In genomic region chr20:3729378-3729777, GRCh38 we compare ENCODE assay signal across 22 cellular contexts. TPM values are rescaled to one million over a fixed set of nuclear protein-coding genes. Genes with fewer than 3 reads are reported as not detected.
"Had no signal": no experiment of that assay in that cellular context is flagged by ENCODE, and none has a peak within 500 bp of the region (broad histone marks: within the 10 kb centered on the region; RNA-seq: fewer than 3 reads in every experiment).

No MANE protein-coding gene starts in this region.

- H3K4me3 ChIP-seq: adrenal gland, left lung, transverse colon had no signal

- FAIRE-seq: astrocyte had no signal

- H3K9me3 ChIP-seq: adrenal gland, left lung, transverse colon had no signal

- H3K27ac ChIP-seq: adrenal gland, left lung, transverse colon had no signal

- DNase-seq: activated CD4-positive, alpha-beta T cell treated with anti-CD3 and anti-CD28 coated beads for 36 hours; activated CD4-positive, alpha-beta T cell treated with anti-CD3 and anti-CD28 coated beads, Interleukin-2, amount 50 U/mL, for 48 hours; activated gamma-delta T cell; adrenal gland; effector memory CD8-positive, alpha-beta T cell; hippocampal formation; islet precursor cell; left lung; mammary epithelial cell; midbrain; occipital lobe; stimulated activated CD4-positive, alpha-beta T cell treated with anti-CD3 and anti-CD28 coated beads, Interleukin-2, amount 100 ng/mL, for 24 hours; stimulated activated naive CD4-positive, alpha-beta T cell treated with Interleukin-2 at 50 U/mL for 16 hours; substantia nigra; T-cell; transverse colon had no signal

- H3K4me1 ChIP-seq: adrenal gland had no signal

- H3K36me3 ChIP-seq: adrenal gland, left lung, transverse colon had no signal

RNA-seq across cellular contexts. Expression of gene HSPA12B, which starts 3.1 kb away (rescaled TPM):
- total RNA-seq: activated CD4-positive, alpha-beta T cell treated with anti-CD3 and anti-CD28 coated beads for 36 hours; activated naive CD4-positive, alpha-beta T cell treated with anti-CD3 and anti-CD28 coated beads, Interleukin-2, amount 50 U/mL, for 72 hours; astrocyte; fibroblast of villous mesenchyme; mammary epithelial cell had no signal
- polyA plus RNA-seq: mammary epithelial cell had no signal

RNA-seq across cellular contexts. Expression of gene SIGLEC1, which starts 17.0 kb away (rescaled TPM):
- total RNA-seq: activated CD4-positive, alpha-beta T cell treated with anti-CD3 and anti-CD28 coated beads for 36 hours; astrocyte; dermis microvascular lymphatic vessel endothelial cell; fibroblast of villous mesenchyme; mammary epithelial cell had no signal
- polyA plus RNA-seq: mammary epithelial cell had no signal

RNA-seq across cellular contexts. Expression of gene ADAM33, which starts 47.6 kb away (rescaled TPM):
- total RNA-seq: activated CD4-positive, alpha-beta T cell treated with anti-CD3 and anti-CD28 coated beads for 36 hours; activated naive CD4-positive, alpha-beta T cell treated with anti-CD3 and anti-CD28 coated beads, Interleukin-2, amount 50 U/mL, for 72 hours; dermis microvascular lymphatic vessel endothelial cell; T-cell had no signal
- polyA plus RNA-seq: mammary epithelial cell had no signal

RNA-seq across cellular contexts. Expression of gene SPEF1, which starts 51.9 kb away (rescaled TPM):
- total RNA-seq: posterior vena cava, skeletal muscle tissue had no signal
